ENCODE assay signal across 29 cellular contexts in the genomic region with DNA sequence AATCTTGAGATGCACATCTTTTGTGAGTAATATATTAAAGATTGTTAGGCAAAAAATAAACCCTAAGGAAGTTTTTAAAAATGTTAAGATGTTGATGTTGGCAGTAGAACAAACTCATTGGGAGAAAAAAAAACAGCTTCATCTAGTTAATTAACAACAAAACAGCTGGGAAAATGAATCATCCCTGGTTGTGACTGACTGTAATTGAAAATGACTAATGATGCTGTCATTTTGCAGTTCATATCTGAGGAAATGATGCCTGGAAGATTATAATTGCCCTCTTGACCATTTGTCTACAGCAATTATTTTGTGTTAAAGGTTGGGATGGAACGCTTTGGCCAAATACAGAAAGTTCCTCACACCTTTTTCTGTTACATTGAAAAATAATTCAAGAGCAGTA.
DNase-seq lines count a peak whose midpoint lies in the region; ATAC-seq, FAIRE-seq and TF ChIP-seq lines count a peak whose summit lies in the region.
"Had no signal": no experiment of that assay in that cellular context is flagged by ENCODE, and none has a peak within 500 bp of the region (broad histone marks: within the 10 kb centered on the region; RNA-seq: fewer than 3 reads in every experiment).

No MANE protein-coding gene starts in this region.

- DNase-seq in HT1080 (ENCODE audit: low read depth) (peak; percentile 5), NCI-H69 (lab: John Stamatoyannopoulos, UW) (peak; percentile 59), endothelial cell of umbilical vein (ENCODE audit: low read depth, low spot score) (peak; percentile 43), myocyte (ENCODE audit: low read depth) (peak; percentile 26), tibial nerve (ENCODE audit: low spot score in 2 of 2) (no peak), NCI-H2029 treated with DMSO at 0.1 percent for 48 hours (lab: John Stamatoyannopoulos, UW) (no peak)
- DNase-seq: activated B cell treated with CpG ODN at 0.5 μM for 24 hours; activated CD4-positive, alpha-beta T cell treated with anti-CD3 and anti-CD28 coated beads, Interleukin-2, amount 50 U/mL, for 1 hour; activated gamma-delta T cell treated with Interleukin-2 at 50 U/mL for 16 hours; activated naive CD8-positive, alpha-beta T cell treated with anti-CD3 and anti-CD28 coated beads, Interleukin-2, amount 10 ng/mL, durations not matched to agents 7 days and 5 days; activated T-cell treated with anti-CD3 and anti-CD28 coated beads, Interleukin-2, amount 50 U/mL, for 24 hours; effector memory CD8-positive, alpha-beta T cell; foreskin fibroblast; GDM1; H9; heart right ventricle; left colon; NCI-H1092; NCI-H187 treated with DMSO at 0.1 percent for 48 hours; NCI-H526; nephron progenitor cell; Peyer's patch; stimulated activated naive B cell treated with anti-CD40 and anti-IgM and Interleukin-4, amounts not matched to agents 10 μg/mL and 1 μg/mL and 100 μg/mL, for 72 hours; substantia nigra had no signal

- intact Hi-C loops in endothelial cell of umbilical vein (cut with micrococcal nuclease): loop anchor here (10.0 kb wide), 1 partner anchor 627 kb away; no protein-coding TSS in a partner anchor

- no peak overlapping the region for H2AFZ ChIP-seq in endothelial cell of umbilical vein (ENCODE audit: low read depth, low read length)

- H3K4me2 ChIP-seq in endothelial cell of umbilical vein (ENCODE audit: insufficient read depth, low read length): no peak overlapping the region
- H3K4me2 ChIP-seq: BLaER1 treated with 17β-estradiol and CSF1 and Interleukin-3, amounts not matched to agents 10 nM and 100 nM had no signal

- TF ChIP-seq EP300 in tibial nerve (IDR thresholded peaks at IDR 0.05): no peak

- POLR2A ChIA-PET in endothelial cell of umbilical vein (lab: Charles Lee): no interaction called here

- H3K4me1 ChIP-seq in endothelial cell of umbilical vein (ENCODE audit: control insufficient read depth, extremely low read depth, insufficient read depth, low read length) (peaks cover 6% of the 10 kb centered on the region), tibial nerve (no peaks in the 10 kb centered on the region)
- H3K4me1 ChIP-seq: ascending aorta, heart right ventricle, Peyer's patch, SJCRH30 had no signal

- no peak for FAIRE-seq in endothelial cell of umbilical vein (lab: Jason Lieb, UNC)

- no peak overlapping the region for H3K27ac ChIP-seq in endothelial cell of umbilical vein (ENCODE audit: insufficient read depth, low read depth, low read length)
- no peak overlapping the region for H3K27ac ChIP-seq in tibial nerve
- H3K27ac ChIP-seq: ascending aorta; BLaER1 treated with 17β-estradiol and CSF1 and Interleukin-3, amounts not matched to agents 10 nM and 100 nM; heart right ventricle; Peyer's patch; SJCRH30 had no signal

- H3K79me2 ChIP-seq in endothelial cell of umbilical vein (ENCODE audit: control insufficient read depth, insufficient read depth, low read length): no peaks in the 10 kb centered on the region

- no TSS peak for BruUV-seq in endothelial cell of umbilical vein (replicated peaks; lab: Mats Ljungman, UMichigan)

- H3K9me1 ChIP-seq in endothelial cell of umbilical vein (replicated peaks; ENCODE audit: control insufficient read depth, extremely low read depth, insufficient read depth, low read length): no peaks in the 10 kb centered on the region

- TF ChIP-seq CTCF in endothelial cell of umbilical vein (IDR thresholded peaks at IDR 0.05; ENCODE audit: extremely low read depth in 1 of 2, insufficient read depth in 1 of 2, low read depth in 1 of 2, low read length in 2 of 2) (no peak), tibial nerve (IDR thresholded peaks at IDR 0.05) (no peak)

- H3K9me3 ChIP-seq in endothelial cell of umbilical vein (replicated peaks; ENCODE audit: control insufficient read depth, insufficient read depth, low read length) (no peaks in the 10 kb centered on the region), tibial nerve (no peaks in the 10 kb centered on the region)
- H3K9me3 ChIP-seq: ascending aorta, heart right ventricle, Peyer's patch, SJCRH30 had no signal

- dilution Hi-C loops in endothelial cell of umbilical vein (cut with MboI; ENCODE audit: extremely low pct_ligation_motif_present, low sequenced_read_pairs): no loop called here

- peaks cover 0 to 6% of the 10 kb centered on the region in 2 experiments for H3K27me3 ChIP-seq in endothelial cell of umbilical vein (ENCODE audit: control insufficient read depth in 2 of 2, insufficient read depth in 2 of 2, low read length in 2 of 2)
- no peaks in the 10 kb centered on the region for H3K27me3 ChIP-seq in tibial nerve
- H3K27me3 ChIP-seq: ascending aorta, heart right ventricle, Peyer's patch, SJCRH30 had no signal

- no peak overlapping the region for H3K9ac ChIP-seq in endothelial cell of umbilical vein (replicated peaks; ENCODE audit: extremely low read depth, insufficient read depth, low read length)
- H3K9ac ChIP-seq: BLaER1 treated with 17β-estradiol and CSF1 and Interleukin-3, amounts not matched to agents 10 nM and 100 nM had no signal

- WGBS in tibial nerve, 2 donors: 0 to 49% methylated on average over 1 of the region's 1 CpG

- no peak overlapping the region for H3K4me3 ChIP-seq in endothelial cell of umbilical vein (replicated peaks in 1 of 3; ENCODE audit: insufficient read depth in 1 of 3, low read depth in 1 of 3, low read length in 3 of 3)
- H3K4me3 ChIP-seq in tibial nerve: no peak overlapping the region
- H3K4me3 ChIP-seq: ascending aorta; BLaER1 treated with 17β-estradiol and CSF1 and Interleukin-3, amounts not matched to agents 10 nM and 100 nM; heart right ventricle; Peyer's patch; SJCRH30 had no signal

- H3K36me3 ChIP-seq in endothelial cell of umbilical vein (ENCODE audit: control insufficient read depth in 2 of 2, extremely low read depth in 1 of 2, insufficient read depth in 2 of 2, low read length in 2 of 2) (no peaks in the 10 kb centered on the region), tibial nerve (no peaks in the 10 kb centered on the region)
- H3K36me3 ChIP-seq: ascending aorta; BLaER1 treated with 17β-estradiol and CSF1 and Interleukin-3, amounts not matched to agents 10 nM and 100 nM; heart right ventricle; Peyer's patch; SJCRH30 had no signal

- CTCF ChIA-PET in endothelial cell of umbilical vein (lab: Charles Lee): no interaction called here

- H4K20me1 ChIP-seq in endothelial cell of umbilical vein (replicated peaks; ENCODE audit: control insufficient read depth, extremely low read depth, insufficient read depth, low read length): no peaks in the 10 kb centered on the region
- H4K20me1 ChIP-seq: BLaER1 treated with 17β-estradiol and CSF1 and Interleukin-3, amounts not matched to agents 10 nM and 100 nM had no signal

- no peak for ATAC-seq in HG03175 (IDR thresholded peaks at IDR 0.05; ENCODE audit: unreplicated experiment)
- ATAC-seq: effector memory CD8-positive, alpha-beta T cell; esophagus mucosa; heart right ventricle; left colon; stimulated activated naive B cell treated with anti-CD40 and anti-IgM and Interleukin-4, amounts not matched to agents 10 μg/mL and 1 μg/mL and 100 μg/mL, for 72 hours had no signal

- TF ChIP-seq POLR2A in endothelial cell of umbilical vein (IDR thresholded peaks at IDR 0.05; ENCODE audit: low read depth, low read length): no peak
- no peak for TF ChIP-seq POLR2A in tibial nerve (IDR thresholded peaks at IDR 0.05)

TF ChIP-seq in endothelial cell of umbilical vein, 7 proteins besides CTCF, POLR2A, EP300 and RAD21:
- TF ChIP-seq FOS (IDR thresholded peaks at IDR 0.05; ENCODE audit: borderline replicate concordance, insufficient read depth, low read length) (peak; percentile 87), GATA2 (IDR thresholded peaks at IDR 0.05; ENCODE audit: insufficient read depth, insufficient read length, low read depth, low read length) (peak; percentile 62), MYC (IDR thresholded peaks at IDR 0.05; ENCODE audit: low read depth, low read length) (no peak), POLR2AphosphoS5 (IDR thresholded peaks at IDR 0.05; ENCODE audit: insufficient read depth, low read depth, low read length) (peak; percentile 23), JUN (IDR thresholded peaks at IDR 0.05; ENCODE audit: borderline replicate concordance, insufficient read depth, insufficient read length, low read depth) (peak; percentile 52), MAX (IDR thresholded peaks at IDR 0.05; ENCODE audit: insufficient read depth, insufficient read length) (no peak), EZH2 (IDR thresholded peaks at IDR 0.05; ENCODE audit: borderline replicate concordance, low read depth, low read length, severe bottlenecking) (no peak)

Comparison
In these comparisons a context has a peak if more than half of its experiments do, and no peak if none do; other contexts are left out.
1. DNase-seq: peak in HT1080 (single experiment), NCI-H69 (single experiment), endothelial cell of umbilical vein (single experiment) and myocyte (single experiment); none in tibial nerve (0 of 2) and NCI-H2029 treated with DMSO at 0.1 percent for 48 hours (single experiment).